ENCODE assay signal across 1 cellular context in genomic region chr2:23926750-23927627, GRCh38.
TF ChIP-seq lines count a peak whose summit lies in the region.

Gene ATAD2B, minus strand, starts transcription at chr2:23927123. Its CDS starts 353 bp downstream, at chr2:23926770.

TF ChIP-seq in HepG2, 621 proteins besides CTCF, POLR2A, EP300 and RAD21 (continued from another document and continues in another):
- TF ChIP-seq ZBTB40 (IDR thresholded peaks at IDR 0.05) (no peak), ZBTB40 (CRISPR knock-in tag; IDR thresholded peaks at IDR 0.05) (peak; percentile 21; the same call in 1 of the 2 replicates), ZNF503 (CRISPR knock-in tag; IDR thresholded peaks at IDR 0.05) (peak; percentile 33; the same call in 1 of the 2 replicates), ARHGAP35 (CRISPR knock-in tag; IDR thresholded peaks at IDR 0.05; ENCODE audit: borderline replicate concordance) (peak; percentile 39; the same call in 1 of the 2 replicates), PRMT3 (CRISPR knock-in tag; IDR thresholded peaks at IDR 0.05; ENCODE audit: borderline replicate concordance, low read depth) (peak; percentile 53; the same call in 1 of the 2 replicates), HDAC6 (IDR thresholded peaks at IDR 0.05; ENCODE audit: low read depth, low read length) (no peak), CEBPB (IDR thresholded peaks at IDR 0.05; ENCODE audit: borderline replicate concordance, low read depth, low read length) (no peak), ZNF749 (CRISPR knock-in tag; IDR thresholded peaks at IDR 0.05; ENCODE audit: borderline replicate concordance) (peak; percentile 95), HMGXB4 (CRISPR knock-in tag; IDR thresholded peaks at IDR 0.05; ENCODE audit: borderline replicate concordance in 1 of 2, low read depth in 1 of 2) (peak; percentile 99 to 100), DMTF1 (CRISPR knock-in tag; IDR thresholded peaks at IDR 0.05) (no peak), HNF4G (IDR thresholded peaks at IDR 0.05; ENCODE audit: borderline replicate concordance, low read depth, low read length) (no peak), HNF4G (CRISPR knock-in tag; IDR thresholded peaks at IDR 0.05; ENCODE audit: borderline replicate concordance, low read depth) (peak; percentile 82), ZNF124 (CRISPR knock-in tag; IDR thresholded peaks at IDR 0.05) (peak; percentile 81), DNMT1 (CRISPR knock-in tag; IDR thresholded peaks at IDR 0.05) (peak; percentile 97), ZNF160 (CRISPR knock-in tag; IDR thresholded peaks at IDR 0.05) (peak; percentile 88; the same call in 1 of the 2 replicates), NFYC (CRISPR knock-in tag; IDR thresholded peaks at IDR 0.05) (no peak; the same call in 1 of the 2 replicates), MIER3 (CRISPR knock-in tag; IDR thresholded peaks at IDR 0.05; ENCODE audit: borderline replicate concordance) (peak; percentile 47; the same call in 1 of the 2 replicates), ZNF484 (CRISPR knock-in tag; IDR thresholded peaks at IDR 0.05; ENCODE audit: borderline replicate concordance, low read depth) (no peak), MLLT10 (CRISPR knock-in tag; IDR thresholded peaks at IDR 0.05) (no peak), MZF1 (CRISPR knock-in tag; IDR thresholded peaks at IDR 0.05; ENCODE audit: borderline replicate concordance) (no peak), U2AF1 (optimal IDR thresholded peaks at IDR 0.05; ENCODE audit: low read depth, low read length) (no peak), CC2D1A (CRISPR knock-in tag; IDR thresholded peaks at IDR 0.05) (no peak), ZNF800 (CRISPR knock-in tag; IDR thresholded peaks at IDR 0.05) (peak; percentile 95), HOXA7 (CRISPR knock-in tag; IDR thresholded peaks at IDR 0.05) (peak; percentile 86; the same call in 1 of the 2 replicates), KLF15 (CRISPR knock-in tag; IDR thresholded peaks at IDR 0.05; ENCODE audit: borderline replicate concordance) (peak; percentile 93), SRSF4 (IDR thresholded peaks at IDR 0.05; ENCODE audit: low read depth, low read length, poor library complexity, severe bottlenecking) (no peak), ZNF644 (CRISPR knock-in tag; IDR thresholded peaks at IDR 0.05; ENCODE audit: low read depth) (0 out of 2 replicates have a peak, but pooled peaks have one; percentile 49), ARID3A (IDR thresholded peaks at IDR 0.05; ENCODE audit: low read depth, low read length) (peak; percentile 55), ZNF143 (CRISPR knock-in tag; IDR thresholded peaks at IDR 0.05) (peak; percentile 49), HCFC1 (IDR thresholded peaks at IDR 0.05; ENCODE audit: low read depth, low read length) (0 out of 2 replicates have a peak, but pooled peaks have one; percentile 51), ZNF788 (CRISPR knock-in tag; IDR thresholded peaks at IDR 0.05; ENCODE audit: borderline replicate concordance) (peak; percentile 85; the same call in 1 of the 2 replicates), ZNF703 (CRISPR knock-in tag; IDR thresholded peaks at IDR 0.05; ENCODE audit: borderline replicate concordance) (peak; percentile 83; the same call in 1 of the 2 replicates), CBX5 (CRISPR knock-in tag; IDR thresholded peaks at IDR 0.05; ENCODE audit: borderline replicate concordance) (peak; percentile 68), SNAPC2 (CRISPR knock-in tag; IDR thresholded peaks at IDR 0.05) (peak; percentile 96), BRD4 (CRISPR knock-in tag; IDR thresholded peaks at IDR 0.05) (peak; percentile 75; the same call in 1 of the 2 replicates), ZC3H13 (CRISPR knock-in tag; IDR thresholded peaks at IDR 0.05) (peak; percentile 98; the same call in 1 of the 2 replicates), ZNF709 (CRISPR knock-in tag; IDR thresholded peaks at IDR 0.05) (peak; percentile 98), CREM (IDR thresholded peaks at IDR 0.05) (no peak; the same call in 1 of the 2 replicates), CREM (CRISPR knock-in tag; IDR thresholded peaks at IDR 0.05) (no peak), MTF1 (CRISPR knock-in tag; IDR thresholded peaks at IDR 0.05) (peak; percentile 89), SOX6 (IDR thresholded peaks at IDR 0.05) (no peak), SOX6 (CRISPR knock-in tag; IDR thresholded peaks at IDR 0.05) (peak; percentile 76), NONO (IDR thresholded peaks at IDR 0.05) (no peak), NONO (CRISPR knock-in tag; conservative IDR thresholded peaks at IDR 0.05) (peak; percentile 98), ZNF720 (CRISPR knock-in tag; IDR thresholded peaks at IDR 0.05) (no peak), RBAK (CRISPR knock-in tag; IDR thresholded peaks at IDR 0.05) (0 out of 2 replicates have a peak, but pooled peaks have one; percentile 57), TCF7 (IDR thresholded peaks at IDR 0.05; ENCODE audit: low read depth) (no peak), ZNF331 (CRISPR knock-in tag; IDR thresholded peaks at IDR 0.05) (peak; percentile 89), SMAD3 (CRISPR knock-in tag; IDR thresholded peaks at IDR 0.05) (peak; percentile 83), THYN1 (CRISPR knock-in tag; IDR thresholded peaks at IDR 0.05; ENCODE audit: borderline replicate concordance, low read depth) (peak; percentile 91), SIN3B (IDR thresholded peaks at IDR 0.05; ENCODE audit: low read length) (peak; percentile 72; the same call in 1 of the 2 replicates), ZNF569 (CRISPR knock-in tag; IDR thresholded peaks at IDR 0.05; ENCODE audit: borderline replicate concordance) (no peak)
